In the genomic region with DNA sequence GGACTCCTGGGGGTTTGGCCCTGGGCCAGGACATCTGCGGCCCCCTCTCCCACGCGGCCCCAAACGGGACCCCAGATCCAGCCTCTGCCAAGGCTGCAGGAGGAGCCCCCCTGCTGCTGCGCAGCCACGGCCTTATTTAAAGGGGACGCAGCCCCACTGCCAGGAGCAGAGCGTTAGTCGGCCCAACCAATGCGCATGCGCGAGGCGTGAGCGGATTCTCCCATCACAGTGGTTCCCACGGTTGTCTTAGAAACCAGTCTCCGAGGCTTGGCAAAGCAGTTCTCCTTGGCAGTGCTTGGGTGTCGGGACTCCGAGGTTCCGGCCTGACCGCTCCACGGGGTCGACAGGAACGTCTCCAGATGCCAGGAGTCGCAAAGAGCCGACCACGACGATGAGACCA, we compare ENCODE assay signal across 9 cellular contexts.
A peak's percentile ranks its signal among the peaks of the same experiment; 100 is the strongest.
DNase-seq lines count a peak whose midpoint lies in the region; FAIRE-seq and TF ChIP-seq lines count a peak whose summit lies in the region.
"Had no signal": no experiment of that assay in that cellular context is flagged by ENCODE, and none has a peak within 500 bp of the region (broad histone marks: within the 10 kb centered on the region; RNA-seq: fewer than 3 reads in every experiment).

No MANE protein-coding gene starts in this region.

- H3K79me2 ChIP-seq in endothelial cell of umbilical vein (ENCODE audit: control insufficient read depth, insufficient read depth, low read length): no peaks in the 10 kb centered on the region

- no peak for TF ChIP-seq CTCF in D721Med (IDR thresholded peaks at IDR 0.05; ENCODE audit: insufficient read depth, missing control alignments)
- no peak for TF ChIP-seq CTCF in endothelial cell of umbilical vein (IDR thresholded peaks at IDR 0.05; ENCODE audit: extremely low read depth in 1 of 2, insufficient read depth in 1 of 2, low read depth in 1 of 2, low read length in 2 of 2)

- H3K27ac ChIP-seq in endothelial cell of umbilical vein (ENCODE audit: insufficient read depth, low read depth, low read length) (no peak overlapping the region), skeletal muscle tissue (ENCODE audit: low read depth, low read length) (no peak overlapping the region)
- H3K27ac ChIP-seq: right lobe of liver had no signal

- H3K36me3 ChIP-seq in endothelial cell of umbilical vein (ENCODE audit: control insufficient read depth in 2 of 2, extremely low read depth in 1 of 2, insufficient read depth in 2 of 2, low read length in 2 of 2): no peaks in the 10 kb centered on the region
- no peaks in the 10 kb centered on the region for H3K36me3 ChIP-seq in skeletal muscle tissue (ENCODE audit: control insufficient read depth in 3 of 3, insufficient read depth in 3 of 3, low read length in 3 of 3)
- H3K36me3 ChIP-seq: right lobe of liver had no signal

- dilution Hi-C loops in endothelial cell of umbilical vein (cut with MboI; ENCODE audit: extremely low pct_ligation_motif_present, low sequenced_read_pairs): no loop called here

- no peak for TF ChIP-seq POLR2A in endothelial cell of umbilical vein (IDR thresholded peaks at IDR 0.05; ENCODE audit: low read depth, low read length)

- H2AFZ ChIP-seq in endothelial cell of umbilical vein (ENCODE audit: low read depth, low read length): peak overlapping the region; percentile 51

- H3K4me3 ChIP-seq in endothelial cell of umbilical vein (replicated peaks in 1 of 3; ENCODE audit: insufficient read depth in 1 of 3, low read depth in 1 of 3, low read length in 3 of 3): no peak overlapping the region
- peak overlapping the region; percentile 32 to 64 (median 41) for H3K4me3 ChIP-seq in skeletal muscle tissue (ENCODE audit: low read length in 3 of 3)

- FAIRE-seq in D721Med (lab: Jason Lieb, UNC) (no peak), endothelial cell of umbilical vein (lab: Jason Lieb, UNC) (no peak)

- no peaks in the 10 kb centered on the region for H3K9me3 ChIP-seq in endothelial cell of umbilical vein (replicated peaks; ENCODE audit: control insufficient read depth, insufficient read depth, low read length)
- no peaks in the 10 kb centered on the region for H3K9me3 ChIP-seq in skeletal muscle tissue (ENCODE audit: control insufficient read depth in 3 of 3, low read length in 3 of 3)
- H3K9me3 ChIP-seq: right lobe of liver had no signal

- POLR2A ChIA-PET in endothelial cell of umbilical vein (lab: Charles Lee): no interaction called here

- H3K4me1 ChIP-seq in endothelial cell of umbilical vein (ENCODE audit: control insufficient read depth, extremely low read depth, insufficient read depth, low read length): no peaks in the 10 kb centered on the region
- H3K4me1 ChIP-seq in skeletal muscle tissue (ENCODE audit: control insufficient read depth in 3 of 3, insufficient read depth in 3 of 3, low read length in 3 of 3): peaks cover 0 to 7% (median 5%) of the 10 kb centered on the region in 3 donors

- H3K9me1 ChIP-seq in endothelial cell of umbilical vein (replicated peaks; ENCODE audit: control insufficient read depth, extremely low read depth, insufficient read depth, low read length): no peaks in the 10 kb centered on the region

- DNase-seq in D721Med (ENCODE audit: insufficient read length, low spot score) (peak; percentile 24), endothelial cell of umbilical vein (ENCODE audit: low read depth, low spot score) (peak; percentile 37), D341Med (ENCODE audit: low spot score) (no peak), SIG-M5 treated with dmso at 0.1 percent for 504 hours (lab: John Stamatoyannopoulos, UW; ENCODE audit: unreplicated experiment) (no peak), DMS153 treated with DMSO at 0.1 percent for 48 hours (lab: John Stamatoyannopoulos, UW; ENCODE audit: unreplicated experiment) (no peak), 8988T (no peak)
- DNase-seq in activated CD4-positive, alpha-beta T cell treated with anti-CD3 and anti-CD28 coated beads for 24 hours (ENCODE audit: low read depth in 2 of 2): peak; percentile 13 to 19

- BruUV-seq in endothelial cell of umbilical vein (replicated peaks; lab: Mats Ljungman, UMichigan): no TSS peak

- no peaks in the 10 kb centered on the region for H3K27me3 ChIP-seq in endothelial cell of umbilical vein (ENCODE audit: control insufficient read depth in 2 of 2, insufficient read depth in 2 of 2, low read length in 2 of 2)
- peaks cover 0 to 11% (median 4%) of the 10 kb centered on the region in 3 donors for H3K27me3 ChIP-seq in skeletal muscle tissue (ENCODE audit: control insufficient read depth in 3 of 3, insufficient read depth in 3 of 3, low read length in 3 of 3)
- H3K27me3 ChIP-seq: right lobe of liver had no signal

- intact Hi-C loops in endothelial cell of umbilical vein (cut with micrococcal nuclease): no loop called here

- CTCF ChIA-PET in endothelial cell of umbilical vein (lab: Charles Lee): no interaction called here

- H4K20me1 ChIP-seq in endothelial cell of umbilical vein (replicated peaks; ENCODE audit: control insufficient read depth, extremely low read depth, insufficient read depth, low read length): no peaks in the 10 kb centered on the region

- no peak overlapping the region for H3K4me2 ChIP-seq in endothelial cell of umbilical vein (ENCODE audit: insufficient read depth, low read length)

- H3K9ac ChIP-seq in endothelial cell of umbilical vein (replicated peaks; ENCODE audit: extremely low read depth, insufficient read depth, low read length): no peak overlapping the region
- H3K9ac ChIP-seq in skeletal muscle tissue (ENCODE audit: low read depth in 1 of 3, low read length in 3 of 3): peak overlapping the region in 1 of 3 donors; percentile 57

TF ChIP-seq in endothelial cell of umbilical vein, 7 proteins besides CTCF, POLR2A, EP300 and RAD21:
- TF ChIP-seq POLR2AphosphoS5 (IDR thresholded peaks at IDR 0.05; ENCODE audit: insufficient read depth, low read depth, low read length): no peak
TF ChIP-seq in endothelial cell of umbilical vein: peak in this region for 0.

Comparison
In these comparisons a context has a peak if more than half of its experiments do, and no peak if none do; other contexts are left out.
1. DNase-seq: peak in D721Med (single experiment), activated CD4-positive, alpha-beta T cell treated with anti-CD3 and anti-CD28 coated beads for 24 hours (2 of 2) and endothelial cell of umbilical vein (single experiment); none in D341Med (single experiment), SIG-M5 treated with dmso at 0.1 percent for 504 hours (single experiment), DMS153 treated with DMSO at 0.1 percent for 48 hours (single experiment) and 8988T (single experiment).
2. H3K4me3 ChIP-seq: peak in skeletal muscle tissue (3 of 3); none in endothelial cell of umbilical vein (0 of 3).